1 cellular context compared by ENCODE assay signal in genomic region chr22:25840883-25841282, GRCh38.
TF ChIP-seq lines count a peak whose summit lies in the region.

No MANE protein-coding gene starts in this region.

TF ChIP-seq in GM12878, 131 proteins besides CTCF, POLR2A, EP300 and RAD21 (continued from another document and continues in another):
- TF ChIP-seq NKRF (conservative IDR thresholded peaks at IDR 0.05) (no peak), SP1 (IDR thresholded peaks at IDR 0.05; ENCODE audit: low read depth, low read length) (no peak), STAT1 (conservative IDR thresholded peaks at IDR 0.05) (no peak), ZNF384 (IDR thresholded peaks at IDR 0.05; ENCODE audit: borderline replicate concordance, low read depth, low read length) (no peak), FOS (IDR thresholded peaks at IDR 0.05; ENCODE audit: borderline replicate concordance, extremely low read depth, insufficient read length) (no peak), SIN3A (IDR thresholded peaks at IDR 0.05; ENCODE audit: low read depth, low read length) (no peak), FOXK2 (IDR thresholded peaks at IDR 0.05) (no peak), POU2F2 (IDR thresholded peaks at IDR 0.05; ENCODE audit: borderline replicate concordance, low read depth, low read length) (no peak), YBX1 (IDR thresholded peaks at IDR 0.05) (no peak), SUZ12 (IDR thresholded peaks at IDR 0.05; ENCODE audit: unreplicated experiment) (no peak), NBN (IDR thresholded peaks at IDR 0.05) (no peak), NR2C1 (IDR thresholded peaks at IDR 0.05) (no peak), CEBPB (IDR thresholded peaks at IDR 0.05; ENCODE audit: borderline replicate concordance in 1 of 2, low read depth in 2 of 2, low read length in 2 of 2) (no peak), BACH1 (IDR thresholded peaks at IDR 0.05; ENCODE audit: borderline replicate concordance) (no peak), KLF5 (IDR thresholded peaks at IDR 0.05; ENCODE audit: partially characterized antibody) (no peak), ATF2 (IDR thresholded peaks at IDR 0.05; ENCODE audit: low read length) (0 out of 2 replicates have a peak, but pooled peaks have one; percentile 22), YY1 (IDR thresholded peaks at IDR 0.05; ENCODE audit: low read depth, low read length) (no peak), SMARCA5 (IDR thresholded peaks at IDR 0.05) (no peak), TAF1 (IDR thresholded peaks at IDR 0.05; ENCODE audit: borderline replicate concordance, low read depth, low read length) (no peak), TBL1XR1 (IDR thresholded peaks at IDR 0.05; ENCODE audit: low read depth, low read length) (no peak), USF1 (IDR thresholded peaks at IDR 0.05; ENCODE audit: borderline replicate concordance, extremely low read length, insufficient read depth, low read depth, low read length) (no peak), CBX5 (IDR thresholded peaks at IDR 0.05; ENCODE audit: low read depth) (no peak), ATF7 (IDR thresholded peaks at IDR 0.05; ENCODE audit: low read depth) (peak; percentile 64; the same call in 1 of the 2 replicates), ETV6 (conservative IDR thresholded peaks at IDR 0.05 in 1 of 2, IDR thresholded peaks at IDR 0.05 in 1 of 2; ENCODE audit: borderline replicate concordance in 1 of 2, low read depth in 1 of 2) (no peak), JUNB (IDR thresholded peaks at IDR 0.05) (no peak; the same call in 1 of the 2 replicates), RFX5 (IDR thresholded peaks at IDR 0.05; ENCODE audit: low read depth, low read length) (no peak), BCLAF1 (IDR thresholded peaks at IDR 0.05) (no peak), IKZF2 (IDR thresholded peaks at IDR 0.05) (peak; percentile 59 to 62), EGR1 (IDR thresholded peaks at IDR 0.05; ENCODE audit: borderline replicate concordance in 1 of 2, low read depth in 2 of 2, low read length in 2 of 2) (no peak), ZNF207 (IDR thresholded peaks at IDR 0.05; ENCODE audit: borderline replicate concordance) (no peak), JUND (IDR thresholded peaks at IDR 0.05; ENCODE audit: low read depth, low read length) (no peak), MAX (IDR thresholded peaks at IDR 0.05; ENCODE audit: low read depth, low read length) (no peak), E2F4 (IDR thresholded peaks at IDR 0.05; ENCODE audit: low read depth, low read length) (no peak), BHLHE40 (IDR thresholded peaks at IDR 0.05; ENCODE audit: borderline replicate concordance in 1 of 2, low read depth in 2 of 2, low read length in 1 of 2) (peak in 1 of 2 experiments; percentile 39; a peak in 1 of 4 replicates), SREBF2 (IDR thresholded peaks at IDR 0.05; ENCODE audit: low read length) (no peak), RAD51 (IDR thresholded peaks at IDR 0.05) (peak; percentile 15; the same call in 1 of the 2 replicates), MEF2B (IDR thresholded peaks at IDR 0.05; ENCODE audit: partially characterized antibody, poor library complexity, severe bottlenecking) (peak; percentile 45), ZNF24 (IDR thresholded peaks at IDR 0.05) (no peak), NR2C2 (IDR thresholded peaks at IDR 0.05; ENCODE audit: borderline replicate concordance, control insufficient read depth, insufficient read length, low read depth) (no peak), MYB (IDR thresholded peaks at IDR 0.05; ENCODE audit: borderline replicate concordance, low read depth, low read length) (no peak), PAX8 (IDR thresholded peaks at IDR 0.05) (no peak), MYC (IDR thresholded peaks at IDR 0.05; ENCODE audit: insufficient read depth, insufficient read length, insufficient replicate concordance, low read length, severe bottlenecking) (no peak), ZBED1 (IDR thresholded peaks at IDR 0.05; ENCODE audit: borderline replicate concordance) (no peak)
- TF ChIP-seq, protein P1, sequence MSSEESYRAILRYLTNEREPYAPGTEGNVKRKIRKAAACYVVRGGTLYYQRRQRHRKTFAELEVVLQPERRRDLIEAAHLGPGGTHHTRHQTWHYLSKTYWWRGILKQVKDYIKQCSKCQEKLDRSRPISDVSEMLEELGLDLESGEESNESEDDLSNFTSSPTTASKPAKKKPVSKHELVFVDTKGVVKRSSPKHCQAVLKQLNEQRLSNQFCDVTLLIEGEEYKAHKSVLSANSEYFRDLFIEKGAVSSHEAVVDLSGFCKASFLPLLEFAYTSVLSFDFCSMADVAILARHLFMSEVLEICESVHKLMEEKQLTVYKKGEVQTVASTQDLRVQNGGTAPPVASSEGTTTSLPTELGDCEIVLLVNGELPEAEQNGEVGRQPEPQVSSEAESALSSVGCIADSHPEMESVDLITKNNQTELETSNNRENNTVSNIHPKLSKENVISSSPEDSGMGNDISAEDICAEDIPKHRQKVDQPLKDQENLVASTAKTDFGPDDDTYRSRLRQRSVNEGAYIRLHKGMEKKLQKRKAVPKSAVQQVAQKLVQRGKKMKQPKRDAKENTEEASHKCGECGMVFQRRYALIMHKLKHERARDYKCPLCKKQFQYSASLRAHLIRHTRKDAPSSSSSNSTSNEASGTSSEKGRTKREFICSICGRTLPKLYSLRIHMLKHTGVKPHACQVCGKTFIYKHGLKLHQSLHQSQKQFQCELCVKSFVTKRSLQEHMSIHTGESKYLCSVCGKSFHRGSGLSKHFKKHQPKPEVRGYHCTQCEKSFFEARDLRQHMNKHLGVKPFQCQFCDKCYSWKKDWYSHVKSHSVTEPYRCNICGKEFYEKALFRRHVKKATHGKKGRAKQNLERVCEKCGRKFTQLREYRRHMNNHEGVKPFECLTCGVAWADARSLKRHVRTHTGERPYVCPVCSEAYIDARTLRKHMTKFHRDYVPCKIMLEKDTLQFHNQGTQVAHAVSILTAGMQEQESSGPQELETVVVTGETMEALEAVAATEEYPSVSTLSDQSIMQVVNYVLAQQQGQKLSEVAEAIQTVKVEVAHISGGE (CRISPR knock-in tag; IDR thresholded peaks at IDR 0.05) = no peak
- TF ChIP-seq, protein P2, sequence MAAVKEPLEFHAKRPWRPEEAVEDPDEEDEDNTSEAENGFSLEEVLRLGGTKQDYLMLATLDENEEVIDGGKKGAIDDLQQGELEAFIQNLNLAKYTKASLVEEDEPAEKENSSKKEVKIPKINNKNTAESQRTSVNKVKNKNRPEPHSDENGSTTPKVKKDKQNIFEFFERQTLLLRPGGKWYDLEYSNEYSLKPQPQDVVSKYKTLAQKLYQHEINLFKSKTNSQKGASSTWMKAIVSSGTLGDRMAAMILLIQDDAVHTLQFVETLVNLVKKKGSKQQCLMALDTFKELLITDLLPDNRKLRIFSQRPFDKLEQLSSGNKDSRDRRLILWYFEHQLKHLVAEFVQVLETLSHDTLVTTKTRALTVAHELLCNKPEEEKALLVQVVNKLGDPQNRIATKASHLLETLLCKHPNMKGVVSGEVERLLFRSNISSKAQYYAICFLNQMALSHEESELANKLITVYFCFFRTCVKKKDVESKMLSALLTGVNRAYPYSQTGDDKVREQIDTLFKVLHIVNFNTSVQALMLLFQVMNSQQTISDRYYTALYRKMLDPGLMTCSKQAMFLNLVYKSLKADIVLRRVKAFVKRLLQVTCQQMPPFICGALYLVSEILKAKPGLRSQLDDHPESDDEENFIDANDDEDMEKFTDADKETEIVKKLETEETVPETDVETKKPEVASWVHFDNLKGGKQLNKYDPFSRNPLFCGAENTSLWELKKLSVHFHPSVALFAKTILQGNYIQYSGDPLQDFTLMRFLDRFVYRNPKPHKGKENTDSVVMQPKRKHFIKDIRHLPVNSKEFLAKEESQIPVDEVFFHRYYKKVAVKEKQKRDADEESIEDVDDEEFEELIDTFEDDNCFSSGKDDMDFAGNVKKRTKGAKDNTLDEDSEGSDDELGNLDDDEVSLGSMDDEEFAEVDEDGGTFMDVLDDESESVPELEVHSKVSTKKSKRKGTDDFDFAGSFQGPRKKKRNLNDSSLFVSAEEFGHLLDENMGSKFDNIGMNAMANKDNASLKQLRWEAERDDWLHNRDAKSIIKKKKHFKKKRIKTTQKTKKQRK (IDR thresholded peaks at IDR 0.05; ENCODE audit: low read depth, low read length) = no peak
- TF ChIP-seq, protein P3, sequence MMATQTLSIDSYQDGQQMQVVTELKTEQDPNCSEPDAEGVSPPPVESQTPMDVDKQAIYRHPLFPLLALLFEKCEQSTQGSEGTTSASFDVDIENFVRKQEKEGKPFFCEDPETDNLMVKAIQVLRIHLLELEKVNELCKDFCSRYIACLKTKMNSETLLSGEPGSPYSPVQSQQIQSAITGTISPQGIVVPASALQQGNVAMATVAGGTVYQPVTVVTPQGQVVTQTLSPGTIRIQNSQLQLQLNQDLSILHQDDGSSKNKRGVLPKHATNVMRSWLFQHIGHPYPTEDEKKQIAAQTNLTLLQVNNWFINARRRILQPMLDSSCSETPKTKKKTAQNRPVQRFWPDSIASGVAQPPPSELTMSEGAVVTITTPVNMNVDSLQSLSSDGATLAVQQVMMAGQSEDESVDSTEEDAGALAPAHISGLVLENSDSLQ (IDR thresholded peaks at IDR 0.05) = no peak
- TF ChIP-seq, protein P4, sequence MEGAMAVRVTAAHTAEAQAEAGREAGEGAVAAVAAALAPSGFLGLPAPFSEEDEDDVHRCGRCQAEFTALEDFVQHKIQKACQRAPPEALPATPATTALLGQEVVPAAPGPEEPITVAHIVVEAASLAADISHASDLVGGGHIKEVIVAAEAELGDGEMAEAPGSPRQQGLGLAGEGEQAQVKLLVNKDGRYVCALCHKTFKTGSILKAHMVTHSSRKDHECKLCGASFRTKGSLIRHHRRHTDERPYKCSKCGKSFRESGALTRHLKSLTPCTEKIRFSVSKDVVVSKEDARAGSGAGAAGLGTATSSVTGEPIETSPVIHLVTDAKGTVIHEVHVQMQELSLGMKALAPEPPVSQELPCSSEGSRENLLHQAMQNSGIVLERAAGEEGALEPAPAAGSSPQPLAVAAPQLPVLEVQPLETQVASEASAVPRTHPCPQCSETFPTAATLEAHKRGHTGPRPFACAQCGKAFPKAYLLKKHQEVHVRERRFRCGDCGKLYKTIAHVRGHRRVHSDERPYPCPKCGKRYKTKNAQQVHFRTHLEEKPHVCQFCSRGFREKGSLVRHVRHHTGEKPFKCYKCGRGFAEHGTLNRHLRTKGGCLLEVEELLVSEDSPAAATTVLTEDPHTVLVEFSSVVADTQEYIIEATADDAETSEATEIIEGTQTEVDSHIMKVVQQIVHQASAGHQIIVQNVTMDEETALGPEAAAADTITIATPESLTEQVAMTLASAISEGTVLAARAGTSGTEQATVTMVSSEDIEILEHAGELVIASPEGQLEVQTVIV (IDR thresholded peaks at IDR 0.05; ENCODE audit: borderline replicate concordance, partially characterized antibody) = no peak
